31 cellular contexts compared by ENCODE assay signal in the genomic region with DNA sequence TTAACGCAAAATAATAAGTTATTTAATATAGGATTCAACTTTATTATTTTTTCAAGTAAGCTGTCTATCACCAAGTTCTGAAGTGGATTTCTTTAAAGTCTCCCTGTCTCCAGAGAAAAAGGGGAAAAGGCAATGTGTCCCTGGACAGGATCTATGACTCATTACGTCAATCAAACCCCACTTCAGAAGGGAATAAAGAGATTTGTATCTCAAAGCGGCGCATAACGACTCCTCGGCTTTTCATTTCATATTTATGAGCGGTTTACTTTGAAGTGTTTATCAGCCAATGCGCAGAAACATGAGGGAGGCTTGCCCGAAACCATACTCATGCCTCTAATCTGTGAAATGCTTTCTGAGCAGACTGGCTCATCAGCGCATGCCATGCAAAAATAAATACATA.
DNase-seq lines count a peak whose midpoint lies in the region; ATAC-seq and TF ChIP-seq lines count a peak whose summit lies in the region.
"Had no signal": no experiment of that assay in that cellular context is flagged by ENCODE, and none has a peak within 500 bp of the region (broad histone marks: within the 10 kb centered on the region; RNA-seq: fewer than 3 reads in every experiment).

No MANE protein-coding gene starts in this region.

- H3K36me3 Mint-ChIP-seq in mesothelial cell of epicardium: no peaks in the 10 kb centered on the region
- H3K36me3 Mint-ChIP-seq: activated naive CD8-positive, alpha-beta T cell; CD8-positive, alpha-beta T cell had no signal

- H3K27ac Mint-ChIP-seq in mesothelial cell of epicardium: peak overlapping the region; percentile 61
- H3K27ac Mint-ChIP-seq: activated CD4-positive, alpha-beta T cell treated with anti-CD3 and anti-CD28 coated beads, Interleukin-2, amount 10 ng/mL, durations not matched to agents 7 days and 5 days; activated naive CD8-positive, alpha-beta T cell; CD8-positive, alpha-beta T cell; HFFc6; progenitor cell of endocrine pancreas had no signal

- H3K27me3 Mint-ChIP-seq in mesothelial cell of epicardium (ENCODE audit: low read depth): no peaks in the 10 kb centered on the region
- H3K27me3 Mint-ChIP-seq: activated CD4-positive, alpha-beta T cell treated with anti-CD3 and anti-CD28 coated beads, Interleukin-2, amount 10 ng/mL, durations not matched to agents 7 days and 5 days; activated naive CD8-positive, alpha-beta T cell had no signal

- no peaks in the 10 kb centered on the region for H3K9me3 Mint-ChIP-seq in mesothelial cell of epicardium
- H3K9me3 Mint-ChIP-seq: activated CD4-positive, alpha-beta T cell treated with anti-CD3 and anti-CD28 coated beads, Interleukin-2, amount 10 ng/mL, durations not matched to agents 7 days and 5 days had no signal

- ATAC-seq in SK-N-SH treated with all-trans-retinoic acid at 6 μM for 48 hours (no peak), GM21390 (IDR thresholded peaks at IDR 0.05; ENCODE audit: unreplicated experiment) (no peak), omental fat pad (ENCODE audit: low FRiP score) (no peak)
- ATAC-seq: CD8-positive, alpha-beta T cell; K562; PC-3; right lobe of liver had no signal

- peak overlapping the region; percentile 30 for H3K4me3 Mint-ChIP-seq in mesothelial cell of epicardium
- H3K4me3 Mint-ChIP-seq: activated CD4-positive, alpha-beta T cell treated with anti-CD3 and anti-CD28 coated beads, Interleukin-2, amount 10 ng/mL, durations not matched to agents 7 days and 5 days; activated naive CD8-positive, alpha-beta T cell; CD8-positive, alpha-beta T cell; HFFc6 had no signal

- DNase-seq in Daoy (ENCODE audit: low read depth): peak; percentile 36
- peak; percentile 73 for DNase-seq in Jurkat, Clone E6-1 (ENCODE audit: low read depth, low spot score)
- DNase-seq in mesothelial cell of epicardium (ENCODE audit: low spot score in 2 of 2, unreplicated experiment in 2 of 2): no peak
- no peak for DNase-seq in activated naive CD4-positive, alpha-beta T cell treated with Interleukin-2 at 50 U/mL for 16 hours
- DNase-seq in omental fat pad (ENCODE audit: low spot score): no peak
- DNase-seq in cerebellum (ENCODE audit: low spot score): no peak
- DNase-seq: activated CD4-positive, alpha-beta T cell treated with anti-CD3 and anti-CD28 coated beads, Interleukin-2, amount 10 ng/mL, durations not matched to agents 7 days and 5 days; activated effector memory CD4-positive, alpha-beta T cell treated with Interleukin-2 at 50 U/mL for 16 hours; aorta; CD8-positive, alpha-beta T cell; colonic mucosa; effector CD4-positive, alpha-beta T cell; glutamatergic neuron; HFFc6; NCI-H1092 treated with DMSO at 0.1 percent for 48 hours; NCI-H1930; NCI-H524 treated with DMSO at 0.1 percent for 48 hours; PC-3; right lobe of liver; Right ventricle myocardium superior; stimulated activated CD4-positive, alpha-beta T cell treated with anti-CD3 and anti-CD28 coated beads, Interleukin-12 subunit alpha, Interleukin-12 subunit beta, amount 100 ng/mL, for 4 hours; stimulated activated CD4-positive, alpha-beta T cell treated with anti-CD3 and anti-CD28 coated beads, Interleukin-2, amount 100 ng/mL, for 48 hours; SW 1271; T-helper 9 cell; thyroid gland; uterus had no signal

- H3K4me1 Mint-ChIP-seq in mesothelial cell of epicardium: peaks cover 18% of the 10 kb centered on the region
- H3K4me1 Mint-ChIP-seq: activated CD4-positive, alpha-beta T cell treated with anti-CD3 and anti-CD28 coated beads, Interleukin-2, amount 10 ng/mL, durations not matched to agents 7 days and 5 days had no signal

- H3K4me3 ChIP-seq in Jurkat, Clone E6-1 (ENCODE audit: low read length): no peak overlapping the region
- H3K4me3 ChIP-seq: colonic mucosa, K562, right lobe of liver, thyroid gland, uterus had no signal

- TF ChIP-seq CTCF in mesothelial cell of epicardium (IDR thresholded peaks at IDR 0.05; ENCODE audit: unreplicated experiment) (no peak), omental fat pad (IDR thresholded peaks at IDR 0.05) (no peak)

TF ChIP-seq in SK-N-SH treated with all-trans-retinoic acid at 6 μM for 48 hours, 23 proteins besides CTCF, POLR2A, EP300 and RAD21:
- TF ChIP-seq ESRRG (CRISPR knock-in tag; IDR thresholded peaks at IDR 0.05): no peak
- peak; percentile 9; the same call in 1 of the 2 replicates for TF ChIP-seq ISL1 (CRISPR knock-in tag; IDR thresholded peaks at IDR 0.05)

Comparison
In these comparisons a context has a peak if more than half of its experiments do, and no peak if none do; other contexts are left out.
1. DNase-seq: peak in Daoy (single experiment) and Jurkat, Clone E6-1 (single experiment); none in mesothelial cell of epicardium (0 of 2), activated naive CD4-positive, alpha-beta T cell treated with Interleukin-2 at 50 U/mL for 16 hours (single experiment), omental fat pad (single experiment) and cerebellum (single experiment).